Comparison of ENCODE assay signal across 2 cellular contexts in genomic region chr2:152505495-152505906, GRCh38.
TF ChIP-seq lines count a peak whose summit lies in the region.

No MANE protein-coding gene starts in this region.

TF ChIP-seq in IMR-90, 13 proteins besides CTCF, POLR2A, EP300 and RAD21:
- TF ChIP-seq MXI1 (IDR thresholded peaks at IDR 0.05; ENCODE audit: borderline replicate concordance, low read depth, low read length) (no peak), NFE2L2 (IDR thresholded peaks at IDR 0.05; ENCODE audit: low read depth, low read length) (0 out of 2 replicates have a peak, but pooled peaks have one; percentile 37), BHLHE40 (IDR thresholded peaks at IDR 0.05; ENCODE audit: low read depth, low read length) (peak; percentile 69; the same call in 1 of the 2 replicates)

TF ChIP-seq in H1, 55 proteins besides CTCF, POLR2A, EP300 and RAD21:
- TF ChIP-seq TAF7 (optimal IDR thresholded peaks at IDR 0.05; ENCODE audit: borderline replicate concordance, low read depth, low read length) (no peak), MAFK (IDR thresholded peaks at IDR 0.05; ENCODE audit: low read depth, low read length) (0 out of 2 replicates have a peak, but pooled peaks have one; percentile 11)
